Comparison of ENCODE assay signal across 8 cellular contexts in genomic region chr21:44485254-44485793, GRCh38.
DNase-seq lines count a peak whose midpoint lies in the region; ATAC-seq lines count a peak whose summit lies in the region.

No MANE protein-coding gene starts in this region.

- no peaks in the 10 kb centered on the region for H3K27me3 ChIP-seq in iPS-15b (ENCODE audit: control insufficient read depth, insufficient read depth, low read length)

- H3K36me3 ChIP-seq in iPS-15b (ENCODE audit: control insufficient read depth, insufficient read depth, low read length) = no peaks in the 10 kb centered on the region

- peak; percentile 49 for DNase-seq in DMS53 (lab: John Stamatoyannopoulos, UW)
- DNase-seq in DMS53 treated with DMSO at 0.1 percent for 48 hours (lab: John Stamatoyannopoulos, UW; ENCODE audit: unreplicated experiment) = no peak
- peak; percentile 61 for DNase-seq in activated T-cell treated with anti-CD3 and anti-CD28 coated beads, Interleukin-2, amount 50 U/mL, for 1 hour
- peak; percentile 21 to 39 for DNase-seq in stimulated activated CD8-positive, alpha-beta memory T cell treated with anti-CD3 and anti-CD28 coated beads, Interleukin-15, amount 100 ng/mL, for 48 hours (ENCODE audit: low read depth in 2 of 2)
- DNase-seq in cerebellar nuclear complex (lab: John Stamatoyannopoulos, UW) = no peak
- DNase-seq in 8988T = no peak

- no peak for ATAC-seq in GM21447 (IDR thresholded peaks at IDR 0.05; ENCODE audit: unreplicated experiment)

- H3K4me1 ChIP-seq in iPS-15b (ENCODE audit: control insufficient read depth, insufficient read depth, low read length) = no peaks in the 10 kb centered on the region

- no peaks in the 10 kb centered on the region for H3K9me3 ChIP-seq in iPS-15b (ENCODE audit: control insufficient read depth, insufficient read depth, low read length)

- peak overlapping the region; percentile 37 for H3K4me3 ChIP-seq in iPS-15b (ENCODE audit: low read depth, low read length)

- no peak overlapping the region for H3K9ac ChIP-seq in iPS-15b (ENCODE audit: low read depth, low read length)

Comparison
In these comparisons a context has a peak if more than half of its experiments do, and no peak if none do; other contexts are left out.
1. DNase-seq: peak in DMS53 (single experiment), activated T-cell treated with anti-CD3 and anti-CD28 coated beads, Interleukin-2, amount 50 U/mL, for 1 hour (single experiment) and stimulated activated CD8-positive, alpha-beta memory T cell treated with anti-CD3 and anti-CD28 coated beads, Interleukin-15, amount 100 ng/mL, for 48 hours (2 of 2); none in DMS53 treated with DMSO at 0.1 percent for 48 hours (single experiment), cerebellar nuclear complex (0 of 2) and 8988T (single experiment).